In genomic region chr10:122986340-122986739, GRCh38 we compare ENCODE assay signal across 14 cellular contexts. TPM values are rescaled to one million over a fixed set of nuclear protein-coding genes. Genes with fewer than 3 reads are reported as not detected.
DNase-seq lines count a peak whose midpoint lies in the region; ATAC-seq, FAIRE-seq and TF ChIP-seq lines count a peak whose summit lies in the region.
"Had no signal": no experiment of that assay in that cellular context is flagged by ENCODE, and none has a peak within 500 bp of the region (broad histone marks: within the 10 kb centered on the region; RNA-seq: fewer than 3 reads in every experiment).

No MANE protein-coding gene starts in this region.

- no peak overlapping the region for H2AK9ac ChIP-seq in IMR-90 (replicated peaks; ENCODE audit: low read depth, low read length, poor library complexity)

- H4K5ac ChIP-seq in IMR-90 (ENCODE audit: low read depth, low read length): no peak overlapping the region

- dilution Hi-C loops in IMR-90 (cut with HindIII; ENCODE audit: low sequenced_read_pairs, unreplicated experiment): no loop called here
- dilution Hi-C loops in keratinocyte (cut with MboI; ENCODE audit: extremely low pct_ligation_motif_present, low sequenced_read_pairs): no loop called here

- H3K23ac ChIP-seq in IMR-90 (ENCODE audit: low read depth, low read length) (no peak overlapping the region), neuronal stem cell (ENCODE audit: low read depth, low read length, poor library complexity) (no peak overlapping the region)

- 34% methylated on average over 3 of the region's 6 CpGs; no CpG with 5 or more reads in 1 of the 2 experiments for WGBS in IMR-90 (ENCODE audit: extremely low coverage in 2 of 2, insufficient read length in 1 of 2), 2 experiments
- no CpG with 5 or more reads among the region's 6 CpGs for WGBS in neuronal stem cell (ENCODE audit: extremely low coverage in 2 of 2, insufficient read length in 2 of 2, insufficient replicate concordance in 1 of 2), 2 donors

- TF ChIP-seq CTCF in IMR-90 (conservative IDR thresholded peaks at IDR 0.05; ENCODE audit: low read depth, low read length): no peak
- TF ChIP-seq CTCF in keratinocyte (optimal IDR thresholded peaks at IDR 0.05 in 1 of 3, IDR thresholded peaks at IDR 0.05 in 1 of 3, conservative IDR thresholded peaks at IDR 0.05 in 1 of 3; ENCODE audit: extremely low read depth in 1 of 3, insufficient read depth in 2 of 3, low read length in 3 of 3): no peak
- no peak for TF ChIP-seq CTCF in D721Med (IDR thresholded peaks at IDR 0.05; ENCODE audit: insufficient read depth, missing control alignments)
- no peak for TF ChIP-seq CTCF in tibial artery (IDR thresholded peaks at IDR 0.05)

- no peak overlapping the region for H3K4me3 ChIP-seq in IMR-90 (ENCODE audit: insufficient read depth, low read depth, low read length)
- H3K4me3 ChIP-seq in keratinocyte (ENCODE audit: control insufficient read depth in 2 of 3, extremely low read depth in 1 of 3, insufficient read depth in 2 of 3, low read depth in 1 of 3, low read length in 3 of 3): no peak overlapping the region
- no peak overlapping the region for H3K4me3 ChIP-seq in neuronal stem cell (ENCODE audit: low read length in 2 of 2)
- no peak overlapping the region for H3K4me3 ChIP-seq in tibial artery
- H3K4me3 ChIP-seq: A549, GM23338 had no signal

- in situ Hi-C loops in IMR-90 (cut with MboI; ENCODE audit: low sequenced_read_pairs): no loop called here

- H2BK120ac ChIP-seq in IMR-90 (ENCODE audit: low read depth, low read length) (no peak overlapping the region), neuronal stem cell (ENCODE audit: low read depth, low read length) (no peak overlapping the region)

- H3K4me2 ChIP-seq in IMR-90 (ENCODE audit: low read depth, low read length) (no peak overlapping the region), keratinocyte (ENCODE audit: control insufficient read depth, extremely low read depth, insufficient read depth, low read depth, low read length) (no peak overlapping the region), neuronal stem cell (ENCODE audit: insufficient read depth, low read length, poor library complexity, severe bottlenecking) (no peak overlapping the region)
- H3K4me2 ChIP-seq: A549, GM23338 had no signal

- H2AK5ac ChIP-seq in IMR-90 (ENCODE audit: low read depth, low read length): no peak overlapping the region
- no peak overlapping the region for H2AK5ac ChIP-seq in neuronal stem cell (ENCODE audit: low read depth, low read length)

- CTCF ChIA-PET in IMR-90 (lab: Yijun Ruan, JAX): no interaction called here

- H3K9ac ChIP-seq in IMR-90 (ENCODE audit: low read depth, low read length) (no peak overlapping the region), keratinocyte (ENCODE audit: control insufficient read depth, extremely low read depth, insufficient read depth, low read length) (no peak overlapping the region), neuronal stem cell (ENCODE audit: low read depth, low read length, poor library complexity) (no peak overlapping the region)

- H3K27me3 ChIP-seq in IMR-90 (ENCODE audit: control insufficient read depth, insufficient read depth, low read length): no peaks in the 10 kb centered on the region
- H3K27me3 ChIP-seq in keratinocyte (ENCODE audit: control insufficient read depth, extremely low read depth, insufficient read depth, low read length): no peaks in the 10 kb centered on the region
- no peaks in the 10 kb centered on the region for H3K27me3 ChIP-seq in neuronal stem cell (ENCODE audit: control insufficient read depth in 3 of 3, insufficient read depth in 3 of 3, low read depth in 1 of 3, low read length in 3 of 3)
- no peaks in the 10 kb centered on the region for H3K27me3 ChIP-seq in tibial artery

- DNase-seq in IMR-90 (peak; percentile 9), astrocyte of the hippocampus (ENCODE audit: low read depth, low spot score) (peak; percentile 66), keratinocyte (ENCODE audit: low read depth, low spot score) (no peak), D721Med (ENCODE audit: insufficient read length, low spot score) (no peak), Right ventricle myocardium inferior (ENCODE audit: missing footprints) (no peak), neuronal stem cell (ENCODE audit: low spot score) (no peak), tibial artery (no peak)
- DNase-seq: CD8-positive, alpha-beta T cell; COR-L47; DND-41; GDM1; H7 had no signal

- FAIRE-seq in keratinocyte (lab: Jason Lieb, UNC) (peak; percentile 5), D721Med (lab: Jason Lieb, UNC) (no peak)
- FAIRE-seq: A549 had no signal

- TF ChIP-seq POLR2A in IMR-90 (IDR thresholded peaks at IDR 0.05; ENCODE audit: low read depth, low read length): no peak

- H3K36me3 ChIP-seq in IMR-90 (ENCODE audit: control insufficient read depth, insufficient read depth, low read length) (peaks cover 2% of the 10 kb centered on the region; the same call in 1 of the 2 replicates), keratinocyte (ENCODE audit: control insufficient read depth in 2 of 2, extremely low read depth in 1 of 2, insufficient read depth in 2 of 2, low read length in 2 of 2) (peaks cover 2 to 8% of the 10 kb centered on the region in 2 experiments), neuronal stem cell (replicated peaks in 1 of 2; ENCODE audit: control insufficient read depth in 2 of 2, insufficient read depth in 2 of 2, low read length in 2 of 2) (peaks cover 0 to 57% of the 10 kb centered on the region in 2 donors), tibial artery (peaks cover 0 to 18% (median 0%) of the 10 kb centered on the region in 3 donors)

- intact Hi-C loops in IMR-90 (cut with micrococcal nuclease): loop anchor here (10.0 kb wide), 1 partner anchor 342 kb away; no protein-coding TSS in a partner anchor
- intact Hi-C loops in Right ventricle myocardium inferior (cut with DNase I): no loop called here
- intact Hi-C loops in tibial artery (cut with DNase I; ENCODE audit: low total_unique reads): no loop called here

- H3K79me2 ChIP-seq in keratinocyte (ENCODE audit: control insufficient read depth, insufficient read depth, low read length): no peaks in the 10 kb centered on the region

- POLR2A ChIA-PET in IMR-90 (lab: Charles Lee; ENCODE audit: unreplicated experiment): no interaction called here

- no peak overlapping the region for H2BK20ac ChIP-seq in IMR-90 (ENCODE audit: low read depth, low read length)

- no peak overlapping the region for H2AFZ ChIP-seq in IMR-90 (replicated peaks; ENCODE audit: low read length, poor library complexity)
- H2AFZ ChIP-seq in keratinocyte (ENCODE audit: control insufficient read depth, low read length): no peak overlapping the region
- no peak overlapping the region for H2AFZ ChIP-seq in neuronal stem cell (ENCODE audit: low read length)
- H2AFZ ChIP-seq: GM23338 had no signal

- H4K91ac ChIP-seq in IMR-90 (ENCODE audit: insufficient read depth, low read depth, low read length): no peak overlapping the region
- no peak overlapping the region for H4K91ac ChIP-seq in neuronal stem cell (ENCODE audit: low read depth, low read length, poor library complexity)

- H4K20me1 ChIP-seq in IMR-90 (ENCODE audit: insufficient read depth, low read length) (no peaks in the 10 kb centered on the region), keratinocyte (ENCODE audit: control insufficient read depth, extremely low read depth, insufficient read depth, low read length) (no peaks in the 10 kb centered on the region)

- no peak overlapping the region for H3K56ac ChIP-seq in IMR-90 (ENCODE audit: extremely low read depth, insufficient read depth, low read length)

- no peak for TF ChIP-seq RAD21 in IMR-90 (IDR thresholded peaks at IDR 0.05; ENCODE audit: low read length)

- H2BK5ac ChIP-seq in IMR-90 (ENCODE audit: low read depth, low read length, poor library complexity, severe bottlenecking) (no peak overlapping the region), neuronal stem cell (ENCODE audit: low read length) (no peak overlapping the region)

- no TSS peak for BruUV-seq in IMR-90 (replicated peaks; lab: Mats Ljungman, UMichigan)

- H3K27ac ChIP-seq in IMR-90 (ENCODE audit: insufficient read depth, low read length): no peak overlapping the region
- no peak overlapping the region for H3K27ac ChIP-seq in keratinocyte (ENCODE audit: control insufficient read depth, insufficient read depth, low read length)
- H3K27ac ChIP-seq in neuronal stem cell (replicated peaks; ENCODE audit: low read length): no peak overlapping the region
- H3K27ac ChIP-seq in tibial artery: no peak overlapping the region
- H3K27ac ChIP-seq: A549 had no signal

- no peak overlapping the region for H2BK15ac ChIP-seq in IMR-90 (ENCODE audit: low read depth, low read length)
- no peak overlapping the region for H2BK15ac ChIP-seq in neuronal stem cell (ENCODE audit: low read length)

- ATAC-seq in IMR-90 (ENCODE audit: low read depth): peak; percentile 46; the same call in 1 of the 2 replicates
- no peak for ATAC-seq in Right ventricle myocardium inferior
- ATAC-seq: A549; CD8-positive, alpha-beta T cell; GM23338 had no signal

- H3K4ac ChIP-seq in IMR-90 (ENCODE audit: low read depth, low read length) (no peak overlapping the region), neuronal stem cell (ENCODE audit: low read length) (no peak overlapping the region)

- H3K4me1 ChIP-seq in IMR-90 (ENCODE audit: control insufficient read depth, insufficient read depth, low read length) (no peaks in the 10 kb centered on the region), keratinocyte (ENCODE audit: control insufficient read depth, extremely low read depth, insufficient read depth, low read length) (no peaks in the 10 kb centered on the region), neuronal stem cell (ENCODE audit: control insufficient read depth in 2 of 2, insufficient read depth in 1 of 2, low read depth in 1 of 2, low read length in 2 of 2) (no peaks in the 10 kb centered on the region), tibial artery (no peaks in the 10 kb centered on the region)
- H3K4me1 ChIP-seq: A549 had no signal

- H3K79me1 ChIP-seq in IMR-90 (ENCODE audit: low read depth in 1 of 2, low read length in 2 of 2): no peaks in the 10 kb centered on the region
- H3K79me1 ChIP-seq in neuronal stem cell (ENCODE audit: low read depth, low read length): no peaks in the 10 kb centered on the region

- H2BK12ac ChIP-seq in neuronal stem cell (ENCODE audit: low read length): no peak overlapping the region

- H3K9me3 ChIP-seq in IMR-90 (ENCODE audit: control insufficient read depth, insufficient read depth, low read length): no peaks in the 10 kb centered on the region
- H3K9me3 ChIP-seq in keratinocyte (ENCODE audit: control insufficient read depth, low read depth, low read length): no peaks in the 10 kb centered on the region
- H3K9me3 ChIP-seq in neuronal stem cell (replicated peaks in 1 of 2; ENCODE audit: control insufficient read depth in 2 of 2, insufficient read depth in 1 of 2, low read depth in 1 of 2, low read length in 2 of 2): no peaks in the 10 kb centered on the region
- no peaks in the 10 kb centered on the region for H3K9me3 ChIP-seq in tibial artery
- H3K9me3 ChIP-seq: A549 had no signal

- no peak overlapping the region for H3K14ac ChIP-seq in IMR-90 (replicated peaks; ENCODE audit: low read depth, low read length)
- H3K14ac ChIP-seq in neuronal stem cell (ENCODE audit: low read length): no peak overlapping the region

- no peak overlapping the region for H3K18ac ChIP-seq in IMR-90 (ENCODE audit: low read depth, low read length)
- H3K18ac ChIP-seq in neuronal stem cell (ENCODE audit: low read length): no peak overlapping the region

- H3K9me1 ChIP-seq in IMR-90 (ENCODE audit: insufficient read depth, low read length) (peaks cover under 1% of the 10 kb centered on the region), keratinocyte (ENCODE audit: control insufficient read depth, extremely low read depth, insufficient read depth, low read length) (no peaks in the 10 kb centered on the region)

- H4K8ac ChIP-seq in IMR-90 (ENCODE audit: low read depth in 2 of 2, low read length in 2 of 2) (no peak overlapping the region), neuronal stem cell (ENCODE audit: low read depth, low read length) (no peak overlapping the region)

RNA-seq across cellular contexts. Expression of gene PSTK, which starts 6.1 kb away (rescaled TPM):
- total RNA-seq in IMR-90 (2012; rRNA removed) (4.1 and 4.7 TPM in 2 replicates), Right ventricle myocardium inferior (1.5 TPM)
- polyA plus RNA-seq in IMR-90 (2012; rRNA removed) (4.2 and 5.4 TPM in 2 replicates), keratinocyte (4.1 to 5.6 TPM (median 4.2 TPM) in 3 replicates)
- polyA plus RNA-seq in IMR-90 (2012; cell fraction: cytosol; rRNA removed): 1.2 and 1.7 TPM in 2 replicates
- 1.6 and 7.1 TPM in 2 replicates for polyA plus RNA-seq in IMR-90 (2012; cell fraction: nucleus; rRNA removed; ENCODE audit: low replicate concordance)
- 8.6 TPM for polyA plus RNA-seq in keratinocyte (2011; ENCODE audit: low read depth)
- 3.3 and 4.9 TPM in 2 replicates for polyA plus RNA-seq in keratinocyte (2011; cell fraction: cytosol; rRNA removed)
- polyA plus RNA-seq in keratinocyte (2011; cell fraction: nucleus; rRNA removed): 5.4 and 6.7 TPM in 2 replicates
- 3.4 and 3.6 TPM in 2 replicates for polyA plus RNA-seq in keratinocyte (2012; ENCODE audit: low replicate concordance)
- polyA minus RNA-seq in keratinocyte: 0.56 to 3.0 TPM (median 1.4 TPM) in 3 replicates
- 4.6 TPM for polyA minus RNA-seq in keratinocyte (2011; cell fraction: cytosol; rRNA and poly(A)+ RNA removed)
- polyA minus RNA-seq in keratinocyte (2011; cell fraction: nucleus; rRNA and poly(A)+ RNA removed): 2.4 and 2.6 TPM in 2 replicates
- polyA plus RNA-seq in neuronal stem cell (2013, experiment 1 of 2): 11.0 TPM
- 11.8 TPM for polyA plus RNA-seq in neuronal stem cell (2013, experiment 2 of 2)

RNA-seq across cellular contexts. Expression of gene IKZF5, which starts 22.3 kb away (rescaled TPM):
- total RNA-seq in IMR-90 (2012; rRNA removed) (2.9 and 4.2 TPM in 2 replicates), Right ventricle myocardium inferior (12.0 TPM)
- polyA plus RNA-seq in IMR-90 (2012; rRNA removed) (4.4 and 5.1 TPM in 2 replicates), keratinocyte (4.6 to 6.5 TPM (median 6.0 TPM) in 3 replicates)
- 0.87 and 1.2 TPM in 2 replicates for polyA plus RNA-seq in IMR-90 (2012; cell fraction: cytosol; rRNA removed)
- polyA plus RNA-seq in IMR-90 (2012; cell fraction: nucleus; rRNA removed; ENCODE audit: low replicate concordance): 4.0 and 12.1 TPM in 2 replicates
- polyA plus RNA-seq in keratinocyte (2011; ENCODE audit: low read depth): 23.0 TPM
- 3.2 and 6.9 TPM in 2 replicates for polyA plus RNA-seq in keratinocyte (2011; cell fraction: cytosol; rRNA removed)
- 7.4 and 7.5 TPM in 2 replicates for polyA plus RNA-seq in keratinocyte (2011; cell fraction: nucleus; rRNA removed)
- 6.4 and 8.9 TPM in 2 replicates for polyA plus RNA-seq in keratinocyte (2012; ENCODE audit: low replicate concordance)
- 1.4 to 6.7 TPM (median 5.3 TPM) in 3 replicates for polyA minus RNA-seq in keratinocyte
- 3.1 TPM for polyA minus RNA-seq in keratinocyte (2011; cell fraction: cytosol; rRNA and poly(A)+ RNA removed)
- polyA minus RNA-seq in keratinocyte (2011; cell fraction: nucleus; rRNA and poly(A)+ RNA removed): 4.4 and 5.7 TPM in 2 replicates
- polyA plus RNA-seq in neuronal stem cell (2013, experiment 1 of 2): 10.5 TPM
- polyA plus RNA-seq in neuronal stem cell (2013, experiment 2 of 2): 10.2 TPM

RNA-seq across cellular contexts. Expression of gene ACADSB, which starts 22.5 kb away (rescaled TPM):
- total RNA-seq in IMR-90 (2012; rRNA removed): 9.2 and 10.6 TPM in 2 replicates
- 3.8 and 6.2 TPM in 2 replicates for polyA plus RNA-seq in IMR-90 (2012; rRNA removed)
- 0.84 and 1.6 TPM in 2 replicates for polyA plus RNA-seq in IMR-90 (2012; cell fraction: cytosol; rRNA removed)
- 0.72 and 6.5 TPM in 2 replicates for polyA plus RNA-seq in IMR-90 (2012; cell fraction: nucleus; rRNA removed; ENCODE audit: low replicate concordance)
- polyA plus RNA-seq in keratinocyte: 5.0 to 10.1 TPM (median 6.0 TPM) in 3 replicates
- polyA plus RNA-seq in keratinocyte (2011; ENCODE audit: low read depth): 2.7 TPM
- 3.5 and 7.7 TPM in 2 replicates for polyA plus RNA-seq in keratinocyte (2011; cell fraction: cytosol; rRNA removed)
- 4.4 and 6.5 TPM in 2 replicates for polyA plus RNA-seq in keratinocyte (2011; cell fraction: nucleus; rRNA removed)
- 4.4 and 5.3 TPM in 2 replicates for polyA plus RNA-seq in keratinocyte (2012; ENCODE audit: low replicate concordance)
- polyA minus RNA-seq in keratinocyte: 1.3 to 6.1 TPM (median 4.4 TPM) in 3 replicates
- 3.3 TPM for polyA minus RNA-seq in keratinocyte (2011; cell fraction: cytosol; rRNA and poly(A)+ RNA removed)
- polyA minus RNA-seq in keratinocyte (2011; cell fraction: nucleus; rRNA and poly(A)+ RNA removed): 1.4 and 4.0 TPM in 2 replicates
- total RNA-seq in Right ventricle myocardium inferior: 72.9 TPM
- polyA plus RNA-seq in neuronal stem cell (2013, experiment 1 of 2): 7.1 TPM
- polyA plus RNA-seq in neuronal stem cell (2013, experiment 2 of 2): 7.2 TPM

RNA-seq across cellular contexts. Expression of gene C10orf88, which starts 32.3 kb away (rescaled TPM):
- total RNA-seq in IMR-90 (2012; rRNA removed): 12.2 and 16.4 TPM in 2 replicates
- 4.0 and 5.9 TPM in 2 replicates for polyA plus RNA-seq in IMR-90 (2012; rRNA removed)
- 0.79 and 1.4 TPM in 2 replicates for polyA plus RNA-seq in IMR-90 (2012; cell fraction: cytosol; rRNA removed)
- 0.58 and 8.4 TPM in 2 replicates for polyA plus RNA-seq in IMR-90 (2012; cell fraction: nucleus; rRNA removed; ENCODE audit: low replicate concordance)
- 4.5 to 8.4 TPM (median 5.2 TPM) in 3 replicates for polyA plus RNA-seq in keratinocyte
- polyA plus RNA-seq in keratinocyte (2011; ENCODE audit: low read depth): 5.4 TPM
- 2.9 and 5.4 TPM in 2 replicates for polyA plus RNA-seq in keratinocyte (2011; cell fraction: cytosol; rRNA removed)
- polyA plus RNA-seq in keratinocyte (2011; cell fraction: nucleus; rRNA removed): 9.8 and 13.7 TPM in 2 replicates
- polyA plus RNA-seq in keratinocyte (2012; ENCODE audit: low replicate concordance): 6.5 and 6.8 TPM in 2 replicates
- 3.8 to 16.1 TPM (median 5.8 TPM) in 3 replicates for polyA minus RNA-seq in keratinocyte
- 2.5 TPM for polyA minus RNA-seq in keratinocyte (2011; cell fraction: cytosol; rRNA and poly(A)+ RNA removed)
- 9.1 and 11.6 TPM in 2 replicates for polyA minus RNA-seq in keratinocyte (2011; cell fraction: nucleus; rRNA and poly(A)+ RNA removed)
- 4.1 TPM for total RNA-seq in Right ventricle myocardium inferior
- 8.0 TPM for polyA plus RNA-seq in neuronal stem cell (2013, experiment 1 of 2)
- polyA plus RNA-seq in neuronal stem cell (2013, experiment 2 of 2): 8.1 TPM

Comparison
In these comparisons a context has a peak if more than half of its experiments do, and no peak if none do; other contexts are left out.
1. DNase-seq: peak in IMR-90 (single experiment) and astrocyte of the hippocampus (single experiment); none in keratinocyte (single experiment), D721Med (single experiment), Right ventricle myocardium inferior (single experiment), neuronal stem cell (single experiment) and tibial artery (0 of 2).